8 cellular contexts compared by ENCODE assay signal in the genomic region with DNA sequence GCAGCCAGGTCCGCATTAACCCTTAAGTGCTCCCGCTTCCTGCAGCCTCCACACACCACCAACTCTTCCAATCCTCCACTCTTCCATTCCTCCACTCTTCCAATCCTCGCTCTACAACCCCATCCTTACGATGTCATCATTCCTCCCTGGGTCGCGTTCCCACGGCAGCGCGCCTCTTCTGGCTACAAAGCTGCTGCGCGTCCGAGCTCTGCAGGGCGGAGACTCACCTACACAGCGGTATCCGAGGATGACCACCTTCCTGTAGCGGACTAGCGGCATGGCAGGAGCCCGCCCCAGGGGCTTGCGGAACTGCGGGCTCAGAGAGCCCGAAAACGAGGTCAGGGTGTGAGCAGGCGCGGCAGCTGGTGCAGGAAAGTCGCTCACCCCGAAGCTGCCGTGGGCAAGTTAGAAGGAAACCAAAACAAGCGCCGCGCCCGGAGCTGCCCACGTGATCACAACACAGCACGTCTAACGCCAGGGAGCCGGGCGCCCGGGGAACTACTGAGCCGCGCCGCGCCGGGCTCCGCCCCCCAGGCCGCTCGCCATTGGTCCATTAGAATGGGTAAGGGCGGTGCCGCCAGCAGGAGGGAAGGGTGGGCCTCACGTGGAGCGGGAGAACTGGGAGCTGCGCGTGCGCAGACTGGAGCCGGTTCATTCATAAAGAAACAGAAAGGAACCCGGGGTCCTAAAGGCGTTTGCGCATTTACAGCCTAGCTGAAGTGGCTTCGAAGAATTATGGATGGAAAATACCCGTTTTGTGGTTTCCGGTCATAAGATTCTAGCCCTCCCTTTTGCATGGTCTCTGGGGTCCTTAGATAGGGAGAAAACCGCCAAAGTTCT. TPM values are rescaled to one million over a fixed set of nuclear protein-coding genes. Genes with fewer than 3 reads are reported as not detected.
DNase-seq lines count a peak whose midpoint lies in the region; ATAC-seq and TF ChIP-seq lines count a peak whose summit lies in the region.

A gene with protein sequence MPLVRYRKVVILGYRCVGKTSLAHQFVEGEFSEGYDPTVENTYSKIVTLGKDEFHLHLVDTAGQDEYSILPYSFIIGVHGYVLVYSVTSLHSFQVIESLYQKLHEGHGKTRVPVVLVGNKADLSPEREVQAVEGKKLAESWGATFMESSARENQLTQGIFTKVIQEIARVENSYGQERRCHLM (minus strand): TSS at position 473 of the 840 bp plus-strand sequence. CDS start 194 bp downstream, at position 279.

- peaks cover 24% of the 10 kb centered on the region for H3K4me1 Mint-ChIP-seq in activated naive CD4-positive, alpha-beta T cell treated with anti-CD3 and anti-CD28 coated beads, Interleukin-2, amount 10 ng/mL, durations not matched to agents 7 days and 5 days
- H3K4me1 Mint-ChIP-seq in osteocyte (ENCODE audit: unreplicated experiment), result peaks cover 17% of the 10 kb centered on the region

- no peaks in the 10 kb centered on the region for H3K9me3 Mint-ChIP-seq in activated naive CD4-positive, alpha-beta T cell treated with anti-CD3 and anti-CD28 coated beads, Interleukin-2, amount 10 ng/mL, durations not matched to agents 7 days and 5 days
- H3K9me3 Mint-ChIP-seq in osteocyte (ENCODE audit: unreplicated experiment), result no peaks in the 10 kb centered on the region

- intact Hi-C loops in thyroid gland (cut with DNase I), result loop anchor here (5.0 kb wide), 1 partner anchor 43 kb away; a partner anchor contains a TSS

- CTCF ChIA-PET in activated naive CD4-positive, alpha-beta T cell treated with anti-CD3 and anti-CD28 coated beads, Interleukin-2, amount 10 ng/mL, durations not matched to agents 7 days and 5 days (lab: Charles Lee), result interaction anchor here (0.6 to 12.3 kb wide), 14 partner anchors 9 to 166 kb away, joined by 3 to 162 read pairs (median 3); a partner anchor contains a TSS

- H3K27ac ChIP-seq in SK-N-MC (0 out of 2 replicates have a peak within 1 kb of the TSS, but pooled peaks have one; percentile 36), thyroid gland (peak within 1 kb of the TSS in 2 of 3 donors; percentile 15 to 55)

- H3K4me1 ChIP-seq in thyroid gland, result peaks cover 5 to 8% of the 10 kb centered on the region in 2 donors

- no peak for TF ChIP-seq CTCF in osteocyte (IDR thresholded peaks at IDR 0.05)
- TF ChIP-seq CTCF in thyroid gland (IDR thresholded peaks at IDR 0.05), result no peak

- peak; percentile 32 for TF ChIP-seq POLR2A in GM10847 (IDR thresholded peaks at IDR 0.05; ENCODE audit: extremely low read depth, insufficient read length)
- TF ChIP-seq POLR2A in thyroid gland (IDR thresholded peaks at IDR 0.05), result peak in 1 of 2 donors; percentile 45

- H3K36me3 Mint-ChIP-seq in activated naive CD4-positive, alpha-beta T cell treated with anti-CD3 and anti-CD28 coated beads, Interleukin-2, amount 10 ng/mL, durations not matched to agents 7 days and 5 days, result peaks cover 9% of the 10 kb centered on the region
- no peaks in the 10 kb centered on the region for H3K36me3 Mint-ChIP-seq in osteocyte (ENCODE audit: unreplicated experiment)

- H3K27me3 ChIP-seq in thyroid gland, result no peaks in the 10 kb centered on the region

- H3K4me3 Mint-ChIP-seq in activated naive CD4-positive, alpha-beta T cell treated with anti-CD3 and anti-CD28 coated beads, Interleukin-2, amount 10 ng/mL, durations not matched to agents 7 days and 5 days, result peak within 1 kb of the TSS; percentile 89
- H3K4me3 Mint-ChIP-seq in osteocyte (ENCODE audit: unreplicated experiment), result peak within 1 kb of the TSS; percentile 97

- peak within 1 kb of the TSS; percentile 90 for H3K27ac Mint-ChIP-seq in activated naive CD4-positive, alpha-beta T cell treated with anti-CD3 and anti-CD28 coated beads, Interleukin-2, amount 10 ng/mL, durations not matched to agents 7 days and 5 days
- H3K27ac Mint-ChIP-seq in osteocyte (ENCODE audit: unreplicated experiment), result peak within 1 kb of the TSS; percentile 80

- H3K36me3 ChIP-seq in SK-N-MC (ENCODE audit: insufficient read depth, low read length), result no peaks in the 10 kb centered on the region
- H3K36me3 ChIP-seq in thyroid gland, result no peaks in the 10 kb centered on the region

- no peaks in the 10 kb centered on the region for H3K27me3 Mint-ChIP-seq in activated naive CD4-positive, alpha-beta T cell treated with anti-CD3 and anti-CD28 coated beads, Interleukin-2, amount 10 ng/mL, durations not matched to agents 7 days and 5 days
- H3K27me3 Mint-ChIP-seq in osteocyte (ENCODE audit: unreplicated experiment), result no peaks in the 10 kb centered on the region

- 0 to 1% methylated on average over 55 to 58 of the region's 60 CpGs for WGBS in thyroid gland, 2 donors

- DNase-seq in NCI-H1048 (lab: John Stamatoyannopoulos, UW) (peak; percentile 94), SK-N-MC (ENCODE audit: low read depth, low spot score) (peak; percentile 90), globus pallidus (ENCODE audit: low spot score) (peak; percentile 95), osteocyte (ENCODE audit: extremely low spot score, unreplicated experiment) (peak; percentile 99), thyroid gland (peak; percentile 99)
- DNase-seq in activated naive CD4-positive, alpha-beta T cell treated with anti-CD3 and anti-CD28 coated beads, Interleukin-2, amount 10 ng/mL, durations not matched to agents 7 days and 5 days, result peak; percentile 99

- H3K4me3 ChIP-seq in SK-N-MC (peak within 1 kb of the TSS; percentile 97), thyroid gland (replicated peaks in 1 of 3) (peak within 1 kb of the TSS; percentile 38 to 50 (median 43))

- H3K9ac ChIP-seq in SK-N-MC (ENCODE audit: insufficient read length), result peak within 1 kb of the TSS; percentile 72

- H3K9me3 ChIP-seq in SK-N-MC (ENCODE audit: low read depth, low read length), result no peaks in the 10 kb centered on the region
- no peaks in the 10 kb centered on the region for H3K9me3 ChIP-seq in thyroid gland

- peak; percentile 98 for ATAC-seq in HG02610 (IDR thresholded peaks at IDR 0.05; ENCODE audit: unreplicated experiment)

RNA-seq across cellular contexts. Expression of the gene that starts here (rescaled TPM):
- total RNA-seq in osteocyte, result 0.86 and 1.2 TPM in 2 replicates
- under 1 TPM in 1 of 4 donors, not detected in 3; 0.98 TPM for total RNA-seq in thyroid gland

Comparison
In these comparisons a context has a peak if more than half of its experiments do, and no peak if none do; other contexts are left out.
1. Peak in every context shown above with its lines: DNase-seq, ATAC-seq, H3K4me3 ChIP-seq and H3K27ac ChIP-seq.
2. Peak in DNase-seq, H3K4me3 ChIP-seq and H3K27ac ChIP-seq in thyroid gland; RNA of the gene not detected or under 1 TPM.